Comparison of ENCODE assay signal across 1 cellular context in the genomic region with DNA sequence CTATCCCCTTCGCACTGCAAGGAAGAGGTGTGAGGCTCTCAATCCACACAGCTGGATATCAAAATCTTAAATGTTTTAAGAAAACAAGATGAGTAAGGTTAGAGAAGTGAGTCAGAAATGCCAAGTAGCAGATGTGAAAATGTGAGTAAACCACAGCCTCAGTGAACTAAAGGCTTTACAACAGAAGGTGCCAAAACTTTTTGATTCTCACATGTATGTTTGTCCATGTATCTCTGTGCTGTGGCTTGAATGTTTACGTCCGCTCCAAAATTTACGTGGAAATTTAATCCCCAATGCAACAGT.
TF ChIP-seq lines count a peak whose summit lies in the region.

No MANE protein-coding gene starts in this region.

TF ChIP-seq in GM23338, 12 proteins besides CTCF, POLR2A, EP300 and RAD21 (continued from another document):
- TF ChIP-seq REST (IDR thresholded peaks at IDR 0.05; ENCODE audit: unreplicated experiment) (no peak), STAT1 (IDR thresholded peaks at IDR 0.05; ENCODE audit: unreplicated experiment) (no peak), POLR2AphosphoS5 (IDR thresholded peaks at IDR 0.05; ENCODE audit: low read depth) (no peak), CREB1 (CRISPR knock-in tag; IDR thresholded peaks at IDR 0.05; ENCODE audit: low read depth) (no peak), ZNF114 (CRISPR knock-in tag; IDR thresholded peaks at IDR 0.05) (no peak)
TF ChIP-seq in GM23338: peak in this region for 0.
